Comparison of ENCODE assay signal across 7 cellular contexts in genomic region chr2:29314816-29315571, GRCh38.
A peak's percentile ranks its signal among the peaks of the same experiment; 100 is the strongest.
DNase-seq lines count a peak whose midpoint lies in the region; ATAC-seq lines count a peak whose summit lies in the region.

No MANE protein-coding gene starts in this region.

- no peaks in the 10 kb centered on the region for H3K36me3 ChIP-seq in mesodermal cell (ENCODE audit: control insufficient read depth, insufficient read depth, low read length)

- peaks cover 3% of the 10 kb centered on the region for H3K4me1 ChIP-seq in mesodermal cell (ENCODE audit: control insufficient read depth, insufficient read depth, low read length, poor library complexity, severe bottlenecking)

- ATAC-seq in GM18909 (IDR thresholded peaks at IDR 0.05; ENCODE audit: poor library complexity, unreplicated experiment) (peak; percentile 74), HG02885 (IDR thresholded peaks at IDR 0.05; ENCODE audit: poor library complexity, unreplicated experiment) (peak; percentile 75)

- WGBS in mesodermal cell (ENCODE audit: insufficient coverage in 2 of 2), 2 experiments, result 28 to 43% methylated on average over 5 to 12 of the region's 18 CpGs

- no peaks in the 10 kb centered on the region for H3K9me3 ChIP-seq in mesodermal cell (ENCODE audit: control insufficient read depth, low read length)

- DNase-seq in RPMI7951 (ENCODE audit: low read depth) (peak; percentile 40), NCI-H146 (lab: John Stamatoyannopoulos, UW) (no peak)
- peak; percentile 9 to 34 (median 18) for DNase-seq in activated naive CD4-positive, alpha-beta T cell (lab: John Stamatoyannopoulos, UW)
- DNase-seq in stimulated activated CD8-positive, alpha-beta memory T cell treated with anti-CD3 and anti-CD28 coated beads, Interleukin-7, amount 100 ng/mL, for 4 hours (ENCODE audit: low read depth in 2 of 2), result peak; percentile 15 to 51

- H3K27ac ChIP-seq in mesodermal cell (ENCODE audit: low read depth, low read length, severe bottlenecking), result peak overlapping the region; percentile 3

- H3K4me3 ChIP-seq in mesodermal cell (ENCODE audit: extremely low read depth, insufficient read depth, low read length, poor library complexity, severe bottlenecking), result no peak overlapping the region
